Comparison of ENCODE assay signal across 8 cellular contexts in genomic region chr19:56507446-56508281, GRCh38. TPM values are rescaled to one million over a fixed set of nuclear protein-coding genes. Genes with fewer than 3 reads are reported as not detected.
DNase-seq lines count a peak whose midpoint lies in the region; ATAC-seq lines count a peak whose summit lies in the region.

ZNF471 (plus strand) TSS chr19:56507855; CDS start chr19:56511572, 3,717 bp downstream.

- no peak for ATAC-seq in HG03457 (IDR thresholded peaks at IDR 0.05; ENCODE audit: unreplicated experiment)

- DNase-seq in GM19238 (ENCODE audit: insufficient read length, low spot score) (peak; percentile 4), NCI-H524 (lab: John Stamatoyannopoulos, UW) (peak; percentile 94 to 98), epidermal melanocyte (ENCODE audit: insufficient read length, low spot score) (peak; percentile 97), mesenteric fat pad (ENCODE audit: low spot score) (peak; percentile 97), RPMI8226 (no peak)
- peak; percentile 88 for DNase-seq in activated CD8-positive, alpha-beta memory T cell treated with anti-CD3 and anti-CD28 coated beads, Interleukin-2, amount 50 U/mL, for 4 hours
- DNase-seq in stimulated activated CD8-positive, alpha-beta memory T cell treated with anti-CD3 and anti-CD28 coated beads, Interleukin-15, amount 100 ng/mL, for 1 hour (ENCODE audit: low read depth) = peak; percentile 62

RNA-seq across cellular contexts. Expression of gene ZNF471, which starts in this region (rescaled TPM):
- total RNA-seq in mesenteric fat pad = 6.2 TPM
